In the genomic region with DNA sequence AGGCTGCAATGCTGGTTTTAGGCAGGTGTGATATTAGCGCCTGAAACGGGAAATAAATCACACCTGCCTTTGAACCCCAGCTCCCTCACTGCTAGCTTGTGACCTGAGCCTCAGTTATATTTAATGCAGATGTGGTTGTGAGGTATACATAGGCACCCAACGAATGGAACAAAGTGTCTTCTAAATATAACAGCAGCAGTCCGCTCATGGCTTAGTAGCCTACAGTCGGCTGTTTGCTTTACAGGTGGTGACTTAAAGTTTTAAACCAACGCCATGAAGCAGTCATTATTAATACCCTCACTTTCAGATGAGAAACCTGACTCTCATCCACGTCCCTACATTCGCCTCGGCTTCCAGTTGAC, we compare ENCODE assay signal across 8 cellular contexts. TPM values are rescaled to one million over a fixed set of nuclear protein-coding genes. Genes with fewer than 3 reads are reported as not detected.
DNase-seq lines count a peak whose midpoint lies in the region; ATAC-seq, FAIRE-seq and TF ChIP-seq lines count a peak whose summit lies in the region.

No MANE protein-coding gene starts in this region.

- peak; percentile 11 for FAIRE-seq in GM19239 (lab: Jason Lieb, UNC)

- 2% methylated on average over 9 of the region's 9 CpGs for WGBS in right cardiac atrium

- H3K27ac Mint-ChIP-seq in activated T-helper 1 cell treated with anti-CD3 and anti-CD28 coated beads, Interleukin-12 subunit alpha, Interleukin-12 subunit beta, Interleukin-2, Interleukin-4 antibody, amounts not matched to agents 30 ng/mL and 10 ng/mL and 1 ng/mL, durations not matched to agents 14 hours and 24 hours and 36 hours, result peak overlapping the region; percentile 78

- H3K36me3 ChIP-seq in skeletal muscle tissue (ENCODE audit: control insufficient read depth in 3 of 3, insufficient read depth in 3 of 3, low read length in 3 of 3), result no peaks in the 10 kb centered on the region

- TF ChIP-seq CTCF in AG09309 (IDR thresholded peaks at IDR 0.05; ENCODE audit: control insufficient read depth, insufficient read depth, low read depth, low read length, missing control alignments), result no peak

- no peak for DNase-seq in AG09309 (ENCODE audit: low read depth)
- DNase-seq in GM19239 (ENCODE audit: insufficient read length, low spot score), result no peak
- DNase-seq in activated T-helper 1 cell treated with anti-CD3 and anti-CD28 coated beads, Interleukin-12 subunit alpha, Interleukin-12 subunit beta, Interleukin-2, Interleukin-4 antibody, amounts not matched to agents 30 ng/mL and 10 ng/mL and 1 ng/mL, durations not matched to agents 14 hours and 24 hours and 36 hours (ENCODE audit: low spot score), result no peak
- DNase-seq in right cardiac atrium, result no peak
- no peak for DNase-seq in T-helper 9 cell

- intact Hi-C loops in activated T-helper 1 cell treated with anti-CD3 and anti-CD28 coated beads, Interleukin-12 subunit alpha, Interleukin-12 subunit beta, Interleukin-2, Interleukin-4 antibody, amounts not matched to agents 30 ng/mL and 10 ng/mL and 1 ng/mL, durations not matched to agents 14 hours and 24 hours and 36 hours (cut with micrococcal nuclease), result loop anchor here (1.0 to 5.0 kb wide), 5 partner anchors 75 to 780 kb away; a partner anchor contains a TSS
- intact Hi-C loops in right cardiac atrium (cut with DNase I), result no loop called here

- peaks cover 13% of the 10 kb centered on the region for H3K36me3 Mint-ChIP-seq in activated T-helper 1 cell treated with anti-CD3 and anti-CD28 coated beads, Interleukin-12 subunit alpha, Interleukin-12 subunit beta, Interleukin-2, Interleukin-4 antibody, amounts not matched to agents 30 ng/mL and 10 ng/mL and 1 ng/mL, durations not matched to agents 14 hours and 24 hours and 36 hours (ENCODE audit: low read depth)

- H3K4me3 ChIP-seq in AG09309 (ENCODE audit: control insufficient read depth, low read depth, low read length) (peak overlapping the region; percentile 98), right cardiac atrium (ENCODE audit: low read length) (peak overlapping the region; percentile 89), skeletal muscle tissue (ENCODE audit: low read length in 3 of 3) (peak overlapping the region; percentile 85 to 93 (median 88))

- H3K4me3 Mint-ChIP-seq in activated T-helper 1 cell treated with anti-CD3 and anti-CD28 coated beads, Interleukin-12 subunit alpha, Interleukin-12 subunit beta, Interleukin-2, Interleukin-4 antibody, amounts not matched to agents 30 ng/mL and 10 ng/mL and 1 ng/mL, durations not matched to agents 14 hours and 24 hours and 36 hours, result peak overlapping the region; percentile 100

- H3K27me3 ChIP-seq in right cardiac atrium (ENCODE audit: control insufficient read depth, insufficient read depth) (no peaks in the 10 kb centered on the region), skeletal muscle tissue (ENCODE audit: control insufficient read depth in 3 of 3, insufficient read depth in 3 of 3, low read length in 3 of 3) (no peaks in the 10 kb centered on the region)

- H3K4me1 Mint-ChIP-seq in activated T-helper 1 cell treated with anti-CD3 and anti-CD28 coated beads, Interleukin-12 subunit alpha, Interleukin-12 subunit beta, Interleukin-2, Interleukin-4 antibody, amounts not matched to agents 30 ng/mL and 10 ng/mL and 1 ng/mL, durations not matched to agents 14 hours and 24 hours and 36 hours (ENCODE audit: low read depth), result peaks cover 42% of the 10 kb centered on the region

- H3K9me3 ChIP-seq in right cardiac atrium (ENCODE audit: control insufficient read depth, low read length) (no peaks in the 10 kb centered on the region), skeletal muscle tissue (ENCODE audit: control insufficient read depth in 3 of 3, low read length in 3 of 3) (no peaks in the 10 kb centered on the region)

- peaks cover 8% of the 10 kb centered on the region for H3K9me3 Mint-ChIP-seq in activated T-helper 1 cell treated with anti-CD3 and anti-CD28 coated beads, Interleukin-12 subunit alpha, Interleukin-12 subunit beta, Interleukin-2, Interleukin-4 antibody, amounts not matched to agents 30 ng/mL and 10 ng/mL and 1 ng/mL, durations not matched to agents 14 hours and 24 hours and 36 hours

- H3K4me1 ChIP-seq in right cardiac atrium (ENCODE audit: control insufficient read depth, insufficient read depth, low read length) (peaks cover 12% of the 10 kb centered on the region), skeletal muscle tissue (ENCODE audit: control insufficient read depth in 3 of 3, insufficient read depth in 3 of 3, low read length in 3 of 3) (peaks cover 8 to 24% (median 9%) of the 10 kb centered on the region in 3 donors)

- ATAC-seq in HG03439 (IDR thresholded peaks at IDR 0.05; ENCODE audit: unreplicated experiment), result peak; percentile 34
- ATAC-seq in right cardiac atrium, result peak in 1 of 2 donors; percentile 22
- no peak for ATAC-seq in GM21526 (IDR thresholded peaks at IDR 0.05; ENCODE audit: low FRiP score, unreplicated experiment)

- H3K27ac ChIP-seq in right cardiac atrium (ENCODE audit: low read length) (peak overlapping the region; percentile 44), skeletal muscle tissue (ENCODE audit: low read depth, low read length) (peak overlapping the region; percentile 79)

- H3K9ac ChIP-seq in skeletal muscle tissue (ENCODE audit: low read depth in 1 of 3, low read length in 3 of 3), result peak overlapping the region; percentile 71 to 88 (median 76)

- peaks cover 21% of the 10 kb centered on the region for H3K27me3 Mint-ChIP-seq in activated T-helper 1 cell treated with anti-CD3 and anti-CD28 coated beads, Interleukin-12 subunit alpha, Interleukin-12 subunit beta, Interleukin-2, Interleukin-4 antibody, amounts not matched to agents 30 ng/mL and 10 ng/mL and 1 ng/mL, durations not matched to agents 14 hours and 24 hours and 36 hours (ENCODE audit: insufficient read depth)

RNA-seq across cellular contexts. Expression of a gene that starts 0.6 kb away (rescaled TPM):
- total RNA-seq in activated T-helper 1 cell treated with anti-CD3 and anti-CD28 coated beads, Interleukin-12 subunit alpha, Interleukin-12 subunit beta, Interleukin-2, Interleukin-4 antibody, amounts not matched to agents 30 ng/mL and 10 ng/mL and 1 ng/mL, durations not matched to agents 14 hours and 24 hours and 36 hours, result 3.8 and 4.4 TPM in 2 replicates
- total RNA-seq in right cardiac atrium (1 to 10 TPM; 2.9 to 4.3 (median 3.9) TPM), skeletal muscle tissue (5.2 TPM)
- 1.1 TPM for polyA plus RNA-seq in right cardiac atrium
